In the genomic region with DNA sequence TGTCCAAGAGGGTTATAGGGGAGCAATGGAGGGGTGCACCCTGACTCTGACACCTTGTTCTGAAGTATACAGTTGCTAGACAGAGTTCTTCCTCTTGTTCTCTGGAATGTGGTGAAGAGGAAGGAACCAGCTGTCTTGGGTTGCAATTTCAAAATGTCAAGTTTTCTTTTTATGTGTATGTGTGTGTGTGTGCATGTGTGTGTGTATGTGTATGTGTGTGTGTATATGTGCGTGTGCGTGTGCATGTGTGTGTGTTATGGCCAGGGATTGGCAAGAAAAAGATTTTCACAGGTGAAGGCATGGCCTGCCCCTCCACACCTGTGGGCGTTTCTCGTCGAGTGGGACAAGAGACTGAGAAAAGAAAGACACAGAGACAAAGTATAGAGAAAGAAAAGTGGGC, we compare ENCODE assay signal across 26 cellular contexts.
"Had no signal": no experiment of that assay in that cellular context is flagged by ENCODE, and none has a peak within 500 bp of the region (broad histone marks: within the 10 kb centered on the region; RNA-seq: fewer than 3 reads in every experiment).

No MANE protein-coding gene starts in this region.

- H3K4me1 Mint-ChIP-seq: activated CD4-positive, alpha-beta T cell treated with anti-CD3 and anti-CD28 coated beads, Interleukin-2, amount 10 ng/mL, durations not matched to agents 7 days and 5 days; activated naive CD8-positive, alpha-beta T cell treated with anti-CD3 and anti-CD28 coated beads, Interleukin-2, amount 50 U/mL, for 24 hours; central memory CD8-positive, alpha-beta T cell; T-helper 17 cell had no signal

- H3K4me1 ChIP-seq: SJCRH30 had no signal

- H3K36me3 Mint-ChIP-seq: activated CD4-positive, alpha-beta memory T cell treated with anti-CD3 and anti-CD28 coated beads for 36 hours; activated naive CD4-positive, alpha-beta T cell treated with anti-CD3 and anti-CD28 coated beads, Interleukin-2, amount 50 U/mL, for 72 hours; brain had no signal

- H3K27ac Mint-ChIP-seq: activated CD4-positive, alpha-beta memory T cell treated with anti-CD3 and anti-CD28 coated beads for 36 hours; activated CD4-positive, alpha-beta T cell treated with anti-CD3 and anti-CD28 coated beads, Interleukin-2, amount 10 ng/mL, durations not matched to agents 7 days and 5 days; activated naive CD4-positive, alpha-beta T cell treated with anti-CD3 and anti-CD28 coated beads, Interleukin-2, amount 50 U/mL, for 72 hours; activated naive CD8-positive, alpha-beta T cell treated with anti-CD3 and anti-CD28 coated beads, Interleukin-2, amount 50 U/mL, for 24 hours; brain; T-helper 17 cell had no signal

- H3K27me3 ChIP-seq: SJCRH30 had no signal

- H3K9me3 Mint-ChIP-seq: activated CD4-positive, alpha-beta memory T cell treated with anti-CD3 and anti-CD28 coated beads for 36 hours; activated CD4-positive, alpha-beta T cell treated with anti-CD3 and anti-CD28 coated beads, Interleukin-2, amount 10 ng/mL, durations not matched to agents 7 days and 5 days; activated naive CD4-positive, alpha-beta T cell treated with anti-CD3 and anti-CD28 coated beads, Interleukin-2, amount 50 U/mL, for 72 hours; activated naive CD8-positive, alpha-beta T cell treated with anti-CD3 and anti-CD28 coated beads, Interleukin-2, amount 50 U/mL, for 24 hours; activated T-cell treated with anti-CD3 and anti-CD28 coated beads, Interleukin-2, amount 50 U/mL, for 4 hours; central memory CD8-positive, alpha-beta T cell had no signal

- DNase-seq: activated CD4-positive, alpha-beta memory T cell treated with anti-CD3 and anti-CD28 coated beads for 36 hours; activated CD4-positive, alpha-beta T cell treated with anti-CD3 and anti-CD28 coated beads, Interleukin-2, amount 10 ng/mL, durations not matched to agents 7 days and 5 days; activated CD4-positive, CD25-positive, alpha-beta regulatory T cell; activated CD8-positive, alpha-beta memory T cell treated with anti-CD3 and anti-CD28 coated beads for 24 hours; activated effector memory CD4-positive, alpha-beta T cell treated with anti-CD3 and anti-CD28 coated beads, Interleukin-2, amount 50 U/mL, for 16 hours; activated naive CD4-positive, alpha-beta T cell treated with Interleukin-2 at 50 U/mL for 16 hours; activated naive CD8-positive, alpha-beta T cell treated with anti-CD3 and anti-CD28 coated beads, Interleukin-2, amount 50 U/mL, for 24 hours; activated T-cell treated with anti-CD3 and anti-CD28 coated beads, Interleukin-2, amount 50 U/mL, for 4 hours; amniotic stem cell; NCI-H1092; NCI-H1417; NCI-H1930; NCI-H2107; NCI-H2171 treated with DMSO at 0.1 percent for 48 hours; NCI-H345; NCI-H510A; NCI-H526 treated with DMSO at 0.1 percent for 48 hours; RPMI8226; SJCRH30; SK-N-SH; T-helper 17 cell; T-helper 9 cell had no signal

- H3K4me3 ChIP-seq: K562, SJCRH30 had no signal

- H3K27ac ChIP-seq: SJCRH30 had no signal

- H3K4me3 Mint-ChIP-seq: activated CD4-positive, alpha-beta memory T cell treated with anti-CD3 and anti-CD28 coated beads for 36 hours; activated CD4-positive, alpha-beta T cell treated with anti-CD3 and anti-CD28 coated beads, Interleukin-2, amount 10 ng/mL, durations not matched to agents 7 days and 5 days; activated naive CD8-positive, alpha-beta T cell treated with anti-CD3 and anti-CD28 coated beads, Interleukin-2, amount 50 U/mL, for 24 hours; activated T-cell treated with anti-CD3 and anti-CD28 coated beads, Interleukin-2, amount 50 U/mL, for 4 hours; brain; central memory CD8-positive, alpha-beta T cell; T-helper 17 cell had no signal

- H3K9ac ChIP-seq: SK-N-SH had no signal

- H3K27me3 Mint-ChIP-seq: activated CD4-positive, alpha-beta memory T cell treated with anti-CD3 and anti-CD28 coated beads for 36 hours; activated CD4-positive, alpha-beta T cell treated with anti-CD3 and anti-CD28 coated beads, Interleukin-2, amount 10 ng/mL, durations not matched to agents 7 days and 5 days; activated naive CD8-positive, alpha-beta T cell treated with anti-CD3 and anti-CD28 coated beads, Interleukin-2, amount 50 U/mL, for 24 hours; brain; central memory CD8-positive, alpha-beta T cell; T-helper 17 cell had no signal

- H3K36me3 ChIP-seq: SJCRH30 had no signal

- H3K4me2 ChIP-seq: SK-N-SH had no signal
